In genomic region chr2:11754705-11755026, GRCh38 we compare ENCODE assay signal across 9 cellular contexts. TPM values are rescaled to one million over a fixed set of nuclear protein-coding genes. Genes with fewer than 3 reads are reported as not detected.
A peak's percentile ranks its signal among the peaks of the same experiment; 100 is the strongest.
DNase-seq lines count a peak whose midpoint lies in the region; ATAC-seq, FAIRE-seq and TF ChIP-seq lines count a peak whose summit lies in the region.
"Had no signal": no experiment of that assay in that cellular context is flagged by ENCODE, and none has a peak within 500 bp of the region (broad histone marks: within the 10 kb centered on the region; RNA-seq: fewer than 3 reads in every experiment).

No MANE protein-coding gene starts in this region.

- no peak overlapping the region for H3K27ac ChIP-seq in ACC112 (ENCODE audit: low read depth, low read length)
- H3K27ac ChIP-seq in keratinocyte (ENCODE audit: control insufficient read depth, insufficient read depth, low read length): peak overlapping the region; percentile 19

- H3K9ac ChIP-seq in keratinocyte (ENCODE audit: control insufficient read depth, extremely low read depth, insufficient read depth, low read length): no peak overlapping the region

- no peak for TF ChIP-seq CTCF in activated B cell treated with CpG ODN at 0.5 μM for 24 hours (IDR thresholded peaks at IDR 0.05)
- no peak for TF ChIP-seq CTCF in keratinocyte (optimal IDR thresholded peaks at IDR 0.05 in 1 of 3, IDR thresholded peaks at IDR 0.05 in 1 of 3, conservative IDR thresholded peaks at IDR 0.05 in 1 of 3; ENCODE audit: extremely low read depth in 1 of 3, insufficient read depth in 2 of 3, low read length in 3 of 3)

- CTCF ChIA-PET in activated B cell treated with CpG ODN at 0.5 μM for 24 hours (lab: Charles Lee): interaction anchor here (0.8 to 2.8 kb wide), 8 partner anchors 10 to 67 kb away, joined by 3 to 18 read pairs (median 6); no protein-coding TSS in a partner anchor

- no peak for FAIRE-seq in keratinocyte (lab: Jason Lieb, UNC)
- FAIRE-seq: endometrium had no signal

- H3K4me1 Mint-ChIP-seq in activated B cell treated with CpG ODN at 0.5 μM for 24 hours: peaks cover 87% of the 10 kb centered on the region

- dilution Hi-C loops in keratinocyte (cut with MboI; ENCODE audit: extremely low pct_ligation_motif_present, low sequenced_read_pairs): no loop called here

- H3K27me3 Mint-ChIP-seq in activated B cell treated with CpG ODN at 0.5 μM for 24 hours: no peaks in the 10 kb centered on the region

- H3K9me3 Mint-ChIP-seq in activated B cell treated with CpG ODN at 0.5 μM for 24 hours: no peaks in the 10 kb centered on the region

- peak overlapping the region; percentile 82 for H3K4me3 Mint-ChIP-seq in activated B cell treated with CpG ODN at 0.5 μM for 24 hours

- no peak overlapping the region for H2AFZ ChIP-seq in ACC112 (ENCODE audit: low read length, unreplicated experiment)
- H2AFZ ChIP-seq in keratinocyte (ENCODE audit: control insufficient read depth, low read length): no peak overlapping the region

- DNase-seq in activated B cell treated with CpG ODN at 0.5 μM for 24 hours (no peak), keratinocyte (ENCODE audit: low read depth, low spot score) (no peak), inferior parietal cortex (ENCODE audit: extremely low spot score) (no peak), NCI-H82 (lab: John Stamatoyannopoulos, UW) (no peak), HuH-7.5 (ENCODE audit: low spot score) (no peak), DMS79 (lab: John Stamatoyannopoulos, UW) (no peak)

- H3K79me2 ChIP-seq in ACC112 (ENCODE audit: control insufficient read depth, insufficient read depth, low read length, unreplicated experiment) (peaks cover 62% of the 10 kb centered on the region), keratinocyte (ENCODE audit: control insufficient read depth, insufficient read depth, low read length) (peaks cover 89% of the 10 kb centered on the region)

- H4K20me1 ChIP-seq in keratinocyte (ENCODE audit: control insufficient read depth, extremely low read depth, insufficient read depth, low read length): peaks cover 50% of the 10 kb centered on the region

- H3K36me3 ChIP-seq in ACC112 (ENCODE audit: insufficient read depth, low read length) (peaks cover 4% of the 10 kb centered on the region; the same call in 1 of the 2 replicates), keratinocyte (ENCODE audit: control insufficient read depth in 2 of 2, extremely low read depth in 1 of 2, insufficient read depth in 2 of 2, low read length in 2 of 2) (peaks cover 2% of the 10 kb centered on the region in 2 experiments)

- peak; percentile 1 for ATAC-seq in GM21390 (IDR thresholded peaks at IDR 0.05; ENCODE audit: unreplicated experiment)
- ATAC-seq in activated B cell treated with CpG ODN at 0.5 μM for 24 hours (ENCODE audit: low read depth): no peak

- no peaks in the 10 kb centered on the region for H3K9me3 ChIP-seq in keratinocyte (ENCODE audit: control insufficient read depth, low read depth, low read length)

- peaks cover 13% of the 10 kb centered on the region for H3K36me3 Mint-ChIP-seq in activated B cell treated with CpG ODN at 0.5 μM for 24 hours (ENCODE audit: low read depth)

- intact Hi-C loops in activated B cell treated with CpG ODN at 0.5 μM for 24 hours (cut with micrococcal nuclease): loop anchor here (1.0 to 5.0 kb wide), 5 partner anchors 21 to 1307 kb away; partner anchors contain the start of genes ODC1 and PDIA6

- H3K4me3 ChIP-seq in ACC112 (ENCODE audit: low read depth, low read length) (0 out of 2 replicates have a peak overlapping the region, but pooled peaks have one; percentile 12), keratinocyte (ENCODE audit: control insufficient read depth in 2 of 3, extremely low read depth in 1 of 3, insufficient read depth in 2 of 3, low read depth in 1 of 3, low read length in 3 of 3) (no peak overlapping the region)

- H3K27me3 ChIP-seq in ACC112 (ENCODE audit: insufficient read depth, low read length): no peaks in the 10 kb centered on the region
- H3K27me3 ChIP-seq in keratinocyte (ENCODE audit: control insufficient read depth, extremely low read depth, insufficient read depth, low read length): no peaks in the 10 kb centered on the region

- H3K27ac Mint-ChIP-seq in activated B cell treated with CpG ODN at 0.5 μM for 24 hours: peak overlapping the region; percentile 96

- H3K9me1 ChIP-seq in keratinocyte (ENCODE audit: control insufficient read depth, extremely low read depth, insufficient read depth, low read length): peaks cover 5% of the 10 kb centered on the region

- H3K4me2 ChIP-seq in keratinocyte (ENCODE audit: control insufficient read depth, extremely low read depth, insufficient read depth, low read depth, low read length): peak overlapping the region; percentile 73

- H3K4me1 ChIP-seq in ACC112 (ENCODE audit: control insufficient read depth, insufficient read depth, low read length, unreplicated experiment) (peaks cover 20% of the 10 kb centered on the region), keratinocyte (ENCODE audit: control insufficient read depth, extremely low read depth, insufficient read depth, low read length) (peaks cover 39% of the 10 kb centered on the region)

- POLR2A ChIA-PET in activated B cell treated with CpG ODN at 0.5 μM for 24 hours (lab: Charles Lee): interaction anchor here (0.6 to 2.7 kb wide), 9 partner anchors 8 to 944 kb away, joined by 3 to 39 read pairs (median 8); partner anchors contain the start of gene LPIN1

RNA-seq across cellular contexts. Expression of gene LPIN1, which starts 8.2 kb away (rescaled TPM):
- 59.1 and 74.3 TPM in 2 replicates for total RNA-seq in activated B cell treated with CpG ODN at 0.5 μM for 24 hours
- polyA plus RNA-seq in keratinocyte: 38.9 to 81.7 TPM (median 79.6 TPM) in 3 replicates
- polyA plus RNA-seq in keratinocyte (2011; ENCODE audit: low read depth): 7.5 TPM
- 27.8 and 38.7 TPM in 2 replicates for polyA plus RNA-seq in keratinocyte (2011; cell fraction: cytosol; rRNA removed)
- polyA plus RNA-seq in keratinocyte (2011; cell fraction: nucleus; rRNA removed): 94.9 and 97.4 TPM in 2 replicates
- polyA plus RNA-seq in keratinocyte (2012; ENCODE audit: low replicate concordance): 8.6 and 50.9 TPM in 2 replicates
- polyA minus RNA-seq in keratinocyte: 27.2 to 59.8 TPM (median 50.8 TPM) in 3 replicates
- polyA minus RNA-seq in keratinocyte (2011; cell fraction: cytosol; rRNA and poly(A)+ RNA removed): 21.5 TPM
- 43.8 and 65.2 TPM in 2 replicates for polyA minus RNA-seq in keratinocyte (2011; cell fraction: nucleus; rRNA and poly(A)+ RNA removed)
